ENCODE assay signal across 1 cellular context in the genomic region with DNA sequence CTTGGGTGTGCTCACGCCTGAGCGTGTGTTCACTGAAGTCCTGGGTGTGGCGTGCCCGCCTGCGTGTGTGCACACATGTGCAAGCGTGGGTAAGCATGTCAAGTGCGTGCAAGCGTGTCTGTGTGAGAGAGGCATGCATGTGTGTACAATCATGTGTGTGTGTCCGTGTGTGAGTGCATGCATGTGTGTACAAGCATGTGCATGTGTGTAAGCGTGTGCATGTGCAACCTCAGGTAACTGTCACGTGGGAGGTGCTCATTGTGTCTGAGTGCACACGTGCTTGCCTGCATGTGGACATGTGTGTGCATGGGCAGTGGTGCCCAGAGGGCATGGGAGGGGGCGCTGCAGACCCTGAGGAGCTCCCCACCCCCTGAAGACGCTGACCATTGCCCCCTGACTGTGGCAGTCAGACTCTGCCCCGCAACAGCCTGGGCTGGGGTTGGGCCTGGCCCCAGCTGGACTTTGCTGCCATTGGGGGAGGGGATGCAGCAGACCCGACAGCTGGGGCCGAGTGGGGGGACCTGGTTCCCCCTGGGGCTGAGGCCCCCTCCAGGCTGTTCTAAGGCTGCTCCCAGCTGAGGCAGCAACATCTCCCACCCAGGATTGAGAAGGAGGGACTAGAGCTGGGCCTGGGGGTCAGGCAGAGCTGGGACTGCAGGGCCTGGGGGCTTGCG.
TF ChIP-seq lines count a peak whose summit lies in the region.

No MANE protein-coding gene starts in this region.

TF ChIP-seq in GM23338, 12 proteins besides CTCF, POLR2A, EP300 and RAD21 (continued from another document):
- TF ChIP-seq, protein P1, sequence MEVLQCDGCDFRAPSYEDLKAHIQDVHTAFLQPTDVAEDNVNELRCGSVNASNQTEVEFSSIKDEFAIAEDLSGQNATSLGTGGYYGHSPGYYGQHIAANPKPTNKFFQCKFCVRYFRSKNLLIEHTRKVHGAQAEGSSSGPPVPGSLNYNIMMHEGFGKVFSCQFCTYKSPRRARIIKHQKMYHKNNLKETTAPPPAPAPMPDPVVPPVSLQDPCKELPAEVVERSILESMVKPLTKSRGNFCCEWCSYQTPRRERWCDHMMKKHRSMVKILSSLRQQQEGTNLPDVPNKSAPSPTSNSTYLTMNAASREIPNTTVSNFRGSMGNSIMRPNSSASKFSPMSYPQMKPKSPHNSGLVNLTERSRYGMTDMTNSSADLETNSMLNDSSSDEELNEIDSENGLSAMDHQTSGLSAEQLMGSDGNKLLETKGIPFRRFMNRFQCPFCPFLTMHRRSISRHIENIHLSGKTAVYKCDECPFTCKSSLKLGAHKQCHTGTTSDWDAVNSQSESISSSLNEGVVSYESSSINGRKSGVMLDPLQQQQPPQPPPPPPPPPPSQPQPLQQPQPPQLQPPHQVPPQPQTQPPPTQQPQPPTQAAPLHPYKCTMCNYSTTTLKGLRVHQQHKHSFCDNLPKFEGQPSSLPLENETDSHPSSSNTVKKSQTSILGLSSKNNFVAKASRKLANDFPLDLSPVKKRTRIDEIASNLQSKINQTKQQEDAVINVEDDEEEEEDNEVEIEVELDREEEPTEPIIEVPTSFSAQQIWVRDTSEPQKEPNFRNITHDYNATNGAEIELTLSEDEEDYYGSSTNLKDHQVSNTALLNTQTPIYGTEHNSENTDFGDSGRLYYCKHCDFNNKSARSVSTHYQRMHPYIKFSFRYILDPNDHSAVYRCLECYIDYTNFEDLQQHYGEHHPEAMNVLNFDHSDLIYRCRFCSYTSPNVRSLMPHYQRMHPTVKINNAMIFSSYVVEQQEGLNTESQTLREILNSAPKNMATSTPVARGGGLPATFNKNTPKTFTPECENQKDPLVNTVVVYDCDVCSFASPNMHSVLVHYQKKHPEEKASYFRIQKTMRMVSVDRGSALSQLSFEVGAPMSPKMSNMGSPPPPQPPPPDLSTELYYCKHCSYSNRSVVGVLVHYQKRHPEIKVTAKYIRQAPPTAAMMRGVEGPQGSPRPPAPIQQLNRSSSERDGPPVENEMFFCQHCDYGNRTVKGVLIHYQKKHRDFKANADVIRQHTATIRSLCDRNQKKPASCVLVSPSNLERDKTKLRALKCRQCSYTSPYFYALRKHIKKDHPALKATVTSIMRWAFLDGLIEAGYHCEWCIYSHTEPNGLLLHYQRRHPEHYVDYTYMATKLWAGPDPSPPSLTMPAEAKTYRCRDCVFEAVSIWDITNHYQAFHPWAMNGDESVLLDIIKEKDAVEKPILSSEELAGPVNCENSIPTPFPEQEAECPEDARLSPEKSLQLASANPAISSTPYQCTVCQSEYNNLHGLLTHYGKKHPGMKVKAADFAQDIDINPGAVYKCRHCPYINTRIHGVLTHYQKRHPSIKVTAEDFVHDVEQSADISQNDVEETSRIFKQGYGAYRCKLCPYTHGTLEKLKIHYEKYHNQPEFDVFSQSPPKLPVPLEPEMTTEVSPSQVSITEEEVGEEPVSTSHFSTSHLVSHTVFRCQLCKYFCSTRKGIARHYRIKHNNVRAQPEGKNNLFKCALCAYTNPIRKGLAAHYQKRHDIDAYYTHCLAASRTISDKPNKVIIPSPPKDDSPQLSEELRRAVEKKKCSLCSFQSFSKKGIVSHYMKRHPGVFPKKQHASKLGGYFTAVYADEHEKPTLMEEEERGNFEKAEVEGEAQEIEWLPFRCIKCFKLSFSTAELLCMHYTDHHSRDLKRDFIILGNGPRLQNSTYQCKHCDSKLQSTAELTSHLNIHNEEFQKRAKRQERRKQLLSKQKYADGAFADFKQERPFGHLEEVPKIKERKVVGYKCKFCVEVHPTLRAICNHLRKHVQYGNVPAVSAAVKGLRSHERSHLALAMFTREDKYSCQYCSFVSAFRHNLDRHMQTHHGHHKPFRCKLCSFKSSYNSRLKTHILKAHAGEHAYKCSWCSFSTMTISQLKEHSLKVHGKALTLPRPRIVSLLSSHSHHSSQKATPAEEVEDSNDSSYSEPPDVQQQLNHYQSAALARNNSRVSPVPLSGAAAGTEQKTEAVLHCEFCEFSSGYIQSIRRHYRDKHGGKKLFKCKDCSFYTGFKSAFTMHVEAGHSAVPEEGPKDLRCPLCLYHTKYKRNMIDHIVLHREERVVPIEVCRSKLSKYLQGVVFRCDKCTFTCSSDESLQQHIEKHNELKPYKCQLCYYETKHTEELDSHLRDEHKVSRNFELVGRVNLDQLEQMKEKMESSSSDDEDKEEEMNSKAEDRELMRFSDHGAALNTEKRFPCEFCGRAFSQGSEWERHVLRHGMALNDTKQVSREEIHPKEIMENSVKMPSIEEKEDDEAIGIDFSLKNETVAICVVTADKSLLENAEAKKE (CRISPR knock-in tag; IDR thresholded peaks at IDR 0.05): no peak
- TF ChIP-seq CREB1 (CRISPR knock-in tag; IDR thresholded peaks at IDR 0.05; ENCODE audit: low read depth) (no peak), ZNF114 (CRISPR knock-in tag; IDR thresholded peaks at IDR 0.05) (no peak), ZNF331 (CRISPR knock-in tag; IDR thresholded peaks at IDR 0.05; ENCODE audit: low read depth) (no peak)
TF ChIP-seq in GM23338: peak in this region for 0.
